Comparison of ENCODE assay signal across 15 cellular contexts in the genomic region with DNA sequence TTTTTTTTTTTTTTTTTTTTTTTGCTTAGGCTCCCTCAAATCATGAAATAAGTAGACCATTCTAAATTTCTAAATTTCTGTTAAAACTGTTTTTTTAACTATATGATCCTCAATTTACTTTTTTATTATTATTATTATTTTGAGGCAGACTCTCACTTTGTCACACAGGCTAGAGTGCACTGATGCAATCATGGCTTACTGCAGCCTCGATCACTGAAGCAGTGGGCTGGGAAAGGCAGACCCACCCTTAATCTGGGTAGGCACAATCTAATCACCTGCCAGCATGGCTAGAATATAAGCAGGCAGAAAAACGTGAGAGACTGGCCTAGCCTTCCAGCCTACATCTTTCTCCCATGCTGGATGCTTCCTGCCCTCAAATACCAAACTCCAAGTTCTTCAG. TPM values are rescaled to one million over a fixed set of nuclear protein-coding genes. Genes with fewer than 3 reads are reported as not detected.
A peak's percentile ranks its signal among the peaks of the same experiment; 100 is the strongest.
DNase-seq lines count a peak whose midpoint lies in the region; ATAC-seq and TF ChIP-seq lines count a peak whose summit lies in the region.
"Had no signal": no experiment of that assay in that cellular context is flagged by ENCODE, and none has a peak within 500 bp of the region (broad histone marks: within the 10 kb centered on the region; RNA-seq: fewer than 3 reads in every experiment).

No MANE protein-coding gene starts in this region.

- no peak overlapping the region for H3K9ac ChIP-seq in Karpas-422 (ENCODE audit: low read length)

- H2AFZ ChIP-seq in Karpas-422 (ENCODE audit: low read length): no peak overlapping the region

- H3K4me1 ChIP-seq in Karpas-422 (ENCODE audit: low read length) (peaks cover 33% of the 10 kb centered on the region), upper lobe of right lung (peaks cover 25% of the 10 kb centered on the region)

- H3K4me3 ChIP-seq in Karpas-422 (ENCODE audit: low read length) (no peak overlapping the region), upper lobe of right lung (no peak overlapping the region)

- peak overlapping the region; percentile 89 for H3K4me3 Mint-ChIP-seq in activated CD8-positive, alpha-beta memory T cell treated with anti-CD3 and anti-CD28 coated beads, Interleukin-2, amount 10 ng/mL, durations not matched to agents 7 days and 5 days
- H3K4me3 Mint-ChIP-seq in activated naive CD8-positive, alpha-beta T cell treated with anti-CD3 and anti-CD28 coated beads, Interleukin-2, amount 10 ng/mL, durations not matched to agents 7 days and 5 days: peak overlapping the region; percentile 82
- peak overlapping the region; percentile 71 for H3K4me3 Mint-ChIP-seq in nephron progenitor cell

- no peak for ATAC-seq in activated CD8-positive, alpha-beta memory T cell treated with anti-CD3 and anti-CD28 coated beads, Interleukin-2, amount 10 ng/mL, durations not matched to agents 7 days and 5 days
- no peak for ATAC-seq in activated naive CD8-positive, alpha-beta T cell treated with anti-CD3 and anti-CD28 coated beads, Interleukin-2, amount 10 ng/mL, durations not matched to agents 7 days and 5 days (ENCODE audit: low read depth)
- no peak for ATAC-seq in upper lobe of right lung

- peaks cover 26% of the 10 kb centered on the region for H4K20me1 ChIP-seq in Karpas-422 (ENCODE audit: insufficient read depth, low read depth, low read length)

- peak overlapping the region; percentile 73 for H3K27ac Mint-ChIP-seq in activated CD8-positive, alpha-beta memory T cell treated with anti-CD3 and anti-CD28 coated beads, Interleukin-2, amount 10 ng/mL, durations not matched to agents 7 days and 5 days
- peak overlapping the region; percentile 77 for H3K27ac Mint-ChIP-seq in activated naive CD8-positive, alpha-beta T cell treated with anti-CD3 and anti-CD28 coated beads, Interleukin-2, amount 10 ng/mL, durations not matched to agents 7 days and 5 days
- no peak overlapping the region for H3K27ac Mint-ChIP-seq in nephron progenitor cell

- no peaks in the 10 kb centered on the region for H3K9me3 ChIP-seq in Karpas-422 (ENCODE audit: low read length)
- H3K9me3 ChIP-seq in upper lobe of right lung: no peaks in the 10 kb centered on the region

- no peak for DNase-seq in activated CD8-positive, alpha-beta memory T cell treated with anti-CD3 and anti-CD28 coated beads, Interleukin-2, amount 10 ng/mL, durations not matched to agents 7 days and 5 days
- no peak for DNase-seq in activated CD8-positive, alpha-beta memory T cell treated with anti-CD3 and anti-CD28 coated beads, Interleukin-2, amount 50 U/mL, for 48 hours
- DNase-seq in Karpas-422 (no peak), nephron progenitor cell (no peak), NCI-H187 (lab: John Stamatoyannopoulos, UW) (no peak), NCI-H774 (lab: John Stamatoyannopoulos, UW) (no peak), upper lobe of right lung (no peak)
- no peak for DNase-seq in activated naive CD8-positive, alpha-beta T cell treated with anti-CD3 and anti-CD28 coated beads, Interleukin-2, amount 10 ng/mL, durations not matched to agents 7 days and 5 days
- DNase-seq: activated CD8-positive, alpha-beta memory T cell treated with anti-CD3 and anti-CD28 coated beads for 24 hours; anterior cingulate cortex; DMS153; NCI-H146; NCI-H446 treated with DMSO at 0.1 percent for 48 hours; RPMI8226; stimulated activated CD4-positive, alpha-beta T cell treated with anti-CD3 and anti-CD28 coated beads, Interleukin-12 subunit alpha, Interleukin-12 subunit beta, amount 100 ng/mL, for 4 hours had no signal

- H3K9me2 ChIP-seq in Karpas-422 (replicated peaks; ENCODE audit: insufficient read depth, low read length): no peaks in the 10 kb centered on the region

- peaks cover 61% of the 10 kb centered on the region for H3K4me1 Mint-ChIP-seq in activated CD8-positive, alpha-beta memory T cell treated with anti-CD3 and anti-CD28 coated beads, Interleukin-2, amount 10 ng/mL, durations not matched to agents 7 days and 5 days
- H3K4me1 Mint-ChIP-seq in activated naive CD8-positive, alpha-beta T cell treated with anti-CD3 and anti-CD28 coated beads, Interleukin-2, amount 10 ng/mL, durations not matched to agents 7 days and 5 days: peaks cover 45% of the 10 kb centered on the region
- peaks cover 35% of the 10 kb centered on the region for H3K4me1 Mint-ChIP-seq in nephron progenitor cell

- H3K36me3 ChIP-seq in Karpas-422 (ENCODE audit: insufficient read depth, low read length) (no peaks in the 10 kb centered on the region), upper lobe of right lung (no peaks in the 10 kb centered on the region)

- H3K79me2 ChIP-seq in Karpas-422 (ENCODE audit: low read length): peaks cover 73% of the 10 kb centered on the region

- intact Hi-C loops in upper lobe of right lung (cut with DNase I): no loop called here

- H3K27ac ChIP-seq in Karpas-422 (ENCODE audit: low read length) (no peak overlapping the region), upper lobe of right lung (no peak overlapping the region)

- CTCF ChIA-PET in activated CD8-positive, alpha-beta memory T cell treated with anti-CD3 and anti-CD28 coated beads, Interleukin-2, amount 10 ng/mL, durations not matched to agents 7 days and 5 days (lab: Charles Lee): interaction anchor here (1.3 kb wide), 1 partner anchor 141 kb away, joined by 3 read pairs; a partner anchor contains a TSS

- H3K36me3 Mint-ChIP-seq in activated CD8-positive, alpha-beta memory T cell treated with anti-CD3 and anti-CD28 coated beads, Interleukin-2, amount 10 ng/mL, durations not matched to agents 7 days and 5 days: peaks cover 49% of the 10 kb centered on the region
- H3K36me3 Mint-ChIP-seq in activated naive CD8-positive, alpha-beta T cell treated with anti-CD3 and anti-CD28 coated beads, Interleukin-2, amount 10 ng/mL, durations not matched to agents 7 days and 5 days: peaks cover 45% of the 10 kb centered on the region
- H3K36me3 Mint-ChIP-seq in nephron progenitor cell (ENCODE audit: low read depth): no peaks in the 10 kb centered on the region

- TF ChIP-seq CTCF in nephron progenitor cell (IDR thresholded peaks at IDR 0.05) (no peak), upper lobe of right lung (IDR thresholded peaks at IDR 0.05) (no peak)

- POLR2A ChIA-PET in activated naive CD8-positive, alpha-beta T cell treated with anti-CD3 and anti-CD28 coated beads, Interleukin-2, amount 10 ng/mL, durations not matched to agents 7 days and 5 days (lab: Charles Lee): interaction anchor here (0.6 to 1.6 kb wide), 3 partner anchors 13 to 955 kb away, joined by 3 to 7 read pairs (median 3); no protein-coding TSS in a partner anchor

- H3K27me3 Mint-ChIP-seq in activated CD8-positive, alpha-beta memory T cell treated with anti-CD3 and anti-CD28 coated beads, Interleukin-2, amount 10 ng/mL, durations not matched to agents 7 days and 5 days: no peaks in the 10 kb centered on the region
- H3K27me3 Mint-ChIP-seq in activated naive CD8-positive, alpha-beta T cell treated with anti-CD3 and anti-CD28 coated beads, Interleukin-2, amount 10 ng/mL, durations not matched to agents 7 days and 5 days: no peaks in the 10 kb centered on the region
- H3K27me3 Mint-ChIP-seq in nephron progenitor cell (ENCODE audit: low read depth, poor library complexity): peaks cover 9% of the 10 kb centered on the region

- H3K4me2 ChIP-seq in Karpas-422 (ENCODE audit: low read depth, low read length, poor library complexity, severe bottlenecking): peak overlapping the region; percentile 78

- H3K27me3 ChIP-seq in Karpas-422 (ENCODE audit: low read length) (no peaks in the 10 kb centered on the region), upper lobe of right lung (no peaks in the 10 kb centered on the region)

- H3K9me3 Mint-ChIP-seq in activated CD8-positive, alpha-beta memory T cell treated with anti-CD3 and anti-CD28 coated beads, Interleukin-2, amount 10 ng/mL, durations not matched to agents 7 days and 5 days (ENCODE audit: low read depth): no peaks in the 10 kb centered on the region
- H3K9me3 Mint-ChIP-seq in activated naive CD8-positive, alpha-beta T cell treated with anti-CD3 and anti-CD28 coated beads, Interleukin-2, amount 10 ng/mL, durations not matched to agents 7 days and 5 days: no peaks in the 10 kb centered on the region
- H3K9me3 Mint-ChIP-seq in nephron progenitor cell: no peaks in the 10 kb centered on the region

RNA-seq across cellular contexts. Expression of a gene that starts 2.4 kb away (rescaled TPM):
- 100 to 1,000 TPM; 167 to 183 TPM for total RNA-seq in activated CD8-positive, alpha-beta memory T cell treated with anti-CD3 and anti-CD28 coated beads, Interleukin-2, amount 10 ng/mL, durations not matched to agents 7 days and 5 days
- 97.3 and 105 TPM in 2 replicates for total RNA-seq in Karpas-422 (2014; rRNA removed; shearing (Covaris generic); ENCODE audit: low replicate concordance)
- 100 to 1,000 TPM; 185 to 203 TPM for total RNA-seq in activated naive CD8-positive, alpha-beta T cell treated with anti-CD3 and anti-CD28 coated beads, Interleukin-2, amount 10 ng/mL, durations not matched to agents 7 days and 5 days
- total RNA-seq in upper lobe of right lung: 47.2 TPM

RNA-seq across cellular contexts. Expression of a gene that starts 14.0 kb away (rescaled TPM):
- 10 to 100 TPM; 77.3 to 92.4 TPM for total RNA-seq in activated CD8-positive, alpha-beta memory T cell treated with anti-CD3 and anti-CD28 coated beads, Interleukin-2, amount 10 ng/mL, durations not matched to agents 7 days and 5 days
- 123 and 132 TPM in 2 replicates for total RNA-seq in Karpas-422 (2014; rRNA removed; shearing (Covaris generic); ENCODE audit: low replicate concordance)
- 10 to 100 TPM; 79.9 to 80.7 TPM for total RNA-seq in activated naive CD8-positive, alpha-beta T cell treated with anti-CD3 and anti-CD28 coated beads, Interleukin-2, amount 10 ng/mL, durations not matched to agents 7 days and 5 days
- 61.5 TPM for total RNA-seq in upper lobe of right lung

RNA-seq across cellular contexts. Expression of a gene that starts 37.0 kb away (rescaled TPM):
- total RNA-seq in activated CD8-positive, alpha-beta memory T cell treated with anti-CD3 and anti-CD28 coated beads, Interleukin-2, amount 10 ng/mL, durations not matched to agents 7 days and 5 days: 10 to 100 TPM; 18.5 to 20.7 TPM
- 14.5 and 40.5 TPM in 2 replicates for total RNA-seq in Karpas-422 (2014; rRNA removed; shearing (Covaris generic); ENCODE audit: low replicate concordance)
- total RNA-seq in activated naive CD8-positive, alpha-beta T cell treated with anti-CD3 and anti-CD28 coated beads, Interleukin-2, amount 10 ng/mL, durations not matched to agents 7 days and 5 days: 10 to 100 TPM; 25.1 to 29.5 TPM
- 12.8 TPM for total RNA-seq in upper lobe of right lung
